ENCODE assay signal across 1 cellular context in the genomic region with DNA sequence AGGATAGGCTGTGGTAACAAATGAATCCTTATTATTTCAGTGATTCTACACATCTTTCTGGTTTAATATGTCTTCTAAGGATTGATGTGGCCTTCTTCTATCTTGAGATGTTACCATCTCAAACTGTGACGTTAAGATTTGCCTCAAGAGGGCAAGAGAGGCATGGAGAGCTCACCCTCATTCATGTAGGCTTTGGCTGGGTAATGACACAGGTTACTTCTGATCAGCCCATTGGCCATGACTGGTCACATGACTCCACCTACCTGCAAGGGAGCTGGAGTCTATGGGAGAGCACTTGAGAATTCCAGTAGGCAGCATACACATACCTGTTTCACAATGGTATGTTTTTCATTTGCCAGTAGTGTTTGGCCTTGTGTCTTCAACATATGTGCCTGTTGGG.
TF ChIP-seq lines count a peak whose summit lies in the region.

No MANE protein-coding gene starts in this region.

TF ChIP-seq in H1, 55 proteins besides CTCF, POLR2A, EP300 and RAD21:
- TF ChIP-seq CREB1 (IDR thresholded peaks at IDR 0.05) (no peak), USF2 (IDR thresholded peaks at IDR 0.05; ENCODE audit: low read length) (peak; percentile 71), SP4 (IDR thresholded peaks at IDR 0.05; ENCODE audit: low read length) (no peak), GABPA (IDR thresholded peaks at IDR 0.05; ENCODE audit: borderline replicate concordance, insufficient read depth, low read length) (no peak)
